Comparison of ENCODE assay signal across 9 cellular contexts in genomic region chr5:155004138-155004744, GRCh38.
DNase-seq lines count a peak whose midpoint lies in the region; ATAC-seq and TF ChIP-seq lines count a peak whose summit lies in the region.
"Had no signal": no experiment of that assay in that cellular context is flagged by ENCODE, and none has a peak within 500 bp of the region (broad histone marks: within the 10 kb centered on the region; RNA-seq: fewer than 3 reads in every experiment).

No MANE protein-coding gene starts in this region.

- TF ChIP-seq CTCF in brain microvascular endothelial cell (IDR thresholded peaks at IDR 0.05; ENCODE audit: low read depth, low read length, missing control alignments): peak; percentile 40

- no peak for ATAC-seq in HG02678 (IDR thresholded peaks at IDR 0.05; ENCODE audit: unreplicated experiment)
- ATAC-seq: effector memory CD8-positive, alpha-beta T cell had no signal

- no peak overlapping the region for H3K4me3 ChIP-seq in brain microvascular endothelial cell (ENCODE audit: low read depth, low read length)

- peak; percentile 11 for DNase-seq in GM03348 (ENCODE audit: low spot score)
- peak; percentile 46 for DNase-seq in KBM-7
- no peak for DNase-seq in brain microvascular endothelial cell
- DNase-seq in midbrain (lab: John Stamatoyannopoulos, UW): peak; percentile 3
- DNase-seq in D341Med (ENCODE audit: low spot score): no peak
- DNase-seq in activated gamma-delta T cell (lab: John Stamatoyannopoulos, UW): no peak
- DNase-seq in SKM-1 treated with dmso at 0.1 percent for 144 hours (lab: John Stamatoyannopoulos, UW; ENCODE audit: unreplicated experiment): no peak

- H3K36me3 ChIP-seq in brain microvascular endothelial cell (replicated peaks): no peaks in the 10 kb centered on the region

- H3K27ac ChIP-seq in brain microvascular endothelial cell: no peak overlapping the region

- in situ Hi-C loops in KBM-7 (cut with MboI; ENCODE audit: low pct_unique_long_range_greater_than_20kb, low sequenced_read_pairs) (no loop called here), brain microvascular endothelial cell (cut with HindIII; ENCODE audit: low pct_ligation_motif_present, low sequenced_read_pairs) (no loop called here)

- H3K27me3 ChIP-seq in brain microvascular endothelial cell (replicated peaks): no peaks in the 10 kb centered on the region

Comparison
In these comparisons a context has a peak if more than half of its experiments do, and no peak if none do; other contexts are left out.
1. DNase-seq: peak in GM03348 (single experiment), KBM-7 (single experiment) and midbrain (single experiment); none in brain microvascular endothelial cell (single experiment), D341Med (single experiment), activated gamma-delta T cell (single experiment) and SKM-1 treated with dmso at 0.1 percent for 144 hours (single experiment).